21 cellular contexts compared by ENCODE assay signal in the genomic region with DNA sequence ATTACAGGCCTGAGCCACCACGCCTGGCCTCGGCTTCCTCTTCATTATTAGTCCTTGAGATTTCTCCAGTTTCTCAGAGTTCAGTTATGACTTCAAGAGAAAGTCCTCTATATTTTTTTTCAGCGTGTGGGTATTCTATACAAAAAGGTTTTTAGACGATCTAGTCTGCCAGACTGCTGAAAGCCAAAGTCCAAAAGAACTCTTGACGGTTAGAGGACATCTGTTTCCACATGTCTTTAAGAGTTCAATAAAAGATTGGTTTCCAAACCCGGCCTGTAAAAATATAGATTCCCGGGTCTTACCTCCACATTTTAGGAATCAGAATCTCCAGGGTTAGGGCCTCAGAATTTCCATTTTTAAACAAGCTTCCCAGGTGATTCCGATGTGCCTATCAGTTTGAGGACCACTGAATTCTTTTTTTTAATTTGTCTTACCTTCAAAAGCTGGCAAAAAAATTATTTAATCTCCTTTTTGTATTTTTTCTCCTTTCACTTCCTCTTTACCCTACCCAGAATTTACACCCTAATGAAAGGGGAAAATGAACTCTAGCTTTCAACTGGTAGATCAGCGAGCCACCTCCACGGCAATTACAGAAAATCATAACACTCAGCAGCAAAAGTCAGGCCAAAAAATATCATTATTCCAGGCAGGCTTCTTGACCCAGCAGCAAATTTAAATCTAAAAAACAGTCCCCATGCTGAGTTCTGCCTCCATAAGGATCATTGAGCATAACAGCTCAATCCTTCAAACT. TPM values are rescaled to one million over a fixed set of nuclear protein-coding genes. Genes with fewer than 3 reads are reported as not detected.
DNase-seq lines count a peak whose midpoint lies in the region; ATAC-seq and TF ChIP-seq lines count a peak whose summit lies in the region.
"Had no signal": no experiment of that assay in that cellular context is flagged by ENCODE, and none has a peak within 500 bp of the region (broad histone marks: within the 10 kb centered on the region; RNA-seq: fewer than 3 reads in every experiment).

No MANE protein-coding gene starts in this region.

- H3K9me3 ChIP-seq in GM23248 (ENCODE audit: low read depth): no peaks in the 10 kb centered on the region
- H3K9me3 ChIP-seq in right lobe of liver: no peaks in the 10 kb centered on the region
- no peaks in the 10 kb centered on the region for H3K9me3 ChIP-seq in upper lobe of left lung
- H3K9me3 ChIP-seq in BE2C: no peaks in the 10 kb centered on the region
- H3K9me3 ChIP-seq: Peyer's patch had no signal

- peak overlapping the region; percentile 61 for H3K4me2 ChIP-seq in GM23248 (ENCODE audit: unreplicated experiment)

- no peaks in the 10 kb centered on the region for H4K20me1 ChIP-seq in GM23248 (ENCODE audit: insufficient read depth)

- ATAC-seq in right lobe of liver: peak in 3 of 4 donors; percentile 33 to 70 (median 41)
- no peak for ATAC-seq in upper lobe of left lung (ENCODE audit: low FRiP score in 2 of 2)
- no peak for ATAC-seq in HG03135 (IDR thresholded peaks at IDR 0.05; ENCODE audit: unreplicated experiment)
- ATAC-seq: heart right ventricle; stimulated activated effector memory CD8-positive, alpha-beta T cell treated with anti-CD3 and anti-CD28 coated beads, Interleukin-12 subunit alpha, Interleukin-12 subunit beta, amount 100 ng/mL, for 72 hours; WTC11 had no signal

- H2AFZ ChIP-seq in GM23248: no peak overlapping the region

- H3K4me1 ChIP-seq in GM23248 (ENCODE audit: insufficient read depth): peaks cover 19% of the 10 kb centered on the region
- peaks cover 0 to 32% (median 9%) of the 10 kb centered on the region in 4 donors for H3K4me1 ChIP-seq in right lobe of liver
- H3K4me1 ChIP-seq in upper lobe of left lung: peaks cover 0 to 5% (median 0%) of the 10 kb centered on the region in 4 donors
- no peaks in the 10 kb centered on the region for H3K4me1 ChIP-seq in BE2C
- H3K4me1 ChIP-seq: Peyer's patch had no signal

- no peak for TF ChIP-seq CTCF in right lobe of liver (IDR thresholded peaks at IDR 0.05)
- no peak for TF ChIP-seq CTCF in upper lobe of left lung (IDR thresholded peaks at IDR 0.05)
- TF ChIP-seq CTCF in BE2C (IDR thresholded peaks at IDR 0.05; ENCODE audit: low read depth, low read length): no peak

- H3K27ac ChIP-seq in GM23248 (peak overlapping the region; percentile 36; the same call in 1 of the 2 replicates), right lobe of liver (peak overlapping the region in 1 of 3 donors; percentile 38), upper lobe of left lung (no peak overlapping the region)
- H3K27ac ChIP-seq: heart right ventricle, Peyer's patch had no signal

- no peak overlapping the region for H3K9ac ChIP-seq in GM23248

- H3K4me3 ChIP-seq in GM23248: no peak overlapping the region
- no peak overlapping the region for H3K4me3 ChIP-seq in right lobe of liver
- no peak overlapping the region for H3K4me3 ChIP-seq in upper lobe of left lung
- no peak overlapping the region for H3K4me3 ChIP-seq in BE2C (ENCODE audit: low read depth, low read length)
- H3K4me3 ChIP-seq: heart right ventricle, Peyer's patch, skin epidermis had no signal

- H3K36me3 ChIP-seq in GM23248 (ENCODE audit: low read depth) (no peaks in the 10 kb centered on the region), right lobe of liver (no peaks in the 10 kb centered on the region), upper lobe of left lung (no peaks in the 10 kb centered on the region), BE2C (no peaks in the 10 kb centered on the region)
- H3K36me3 ChIP-seq: heart right ventricle, Peyer's patch had no signal

- intact Hi-C loops in right lobe of liver (cut with DNase I): no loop called here

- H3K9me2 ChIP-seq in GM23248 (ENCODE audit: insufficient read depth): no peaks in the 10 kb centered on the region

- no peak for TF ChIP-seq EP300 in upper lobe of left lung (IDR thresholded peaks at IDR 0.05)

- H3F3A ChIP-seq in GM23248 (ENCODE audit: insufficient read depth): peaks cover 22% of the 10 kb centered on the region

- in situ Hi-C loops in GM23248 (cut with MboI): no loop called here

- DNase-seq in CD1c-positive myeloid dendritic cell (ENCODE audit: extremely low spot score): peak; percentile 29
- DNase-seq in GM23248: no peak
- peak; percentile 61 for DNase-seq in NOMO-1 treated with DMSO at 0.1 percent for 48 hours (lab: John Stamatoyannopoulos, UW; ENCODE audit: unreplicated experiment)
- DNase-seq in right lobe of liver: no peak
- DNase-seq in upper lobe of left lung: no peak
- DNase-seq in BE2C: no peak
- no peak for DNase-seq in COLO829 (ENCODE audit: low spot score)
- DNase-seq: activated effector memory CD4-positive, alpha-beta T cell treated with anti-CD3 and anti-CD28 coated beads, Interleukin-2, amount 50 U/mL, for 16 hours; CD8-positive, alpha-beta memory T cell; erythroblast; heart right ventricle; islet precursor cell; NCI-H2029; NCI-H526; occipital lobe; Peyer's patch; SW 1271 had no signal

- TF ChIP-seq POLR2A in right lobe of liver (IDR thresholded peaks at IDR 0.05): no peak
- TF ChIP-seq POLR2A in upper lobe of left lung (IDR thresholded peaks at IDR 0.05): no peak

- H3K79me2 ChIP-seq in GM23248 (ENCODE audit: insufficient read depth): peaks cover 86% of the 10 kb centered on the region

- WGBS in GM23248 (ENCODE audit: low coverage in 1 of 2, low lambda C conversion rate in 2 of 2, missing lambda C conversion rate in 2 of 2), 2 experiments: 98 to 99% methylated on average over 10 of the region's 10 CpGs
- 52% methylated on average over 10 of the region's 10 CpGs for WGBS in right lobe of liver (ENCODE audit: insufficient coverage, low coverage, low lambda C conversion rate, missing lambda C conversion rate)
- WGBS in upper lobe of left lung, 2 donors: 82 to 84% methylated on average over 10 of the region's 10 CpGs

- H3K27me3 ChIP-seq in GM23248 (replicated peaks; ENCODE audit: insufficient read depth) (no peaks in the 10 kb centered on the region), right lobe of liver (no peaks in the 10 kb centered on the region), upper lobe of left lung (no peaks in the 10 kb centered on the region), BE2C (no peaks in the 10 kb centered on the region)
- H3K27me3 ChIP-seq: heart right ventricle, Peyer's patch had no signal

RNA-seq across cellular contexts. Expression of gene NT5DC3, which starts 8.8 kb away (rescaled TPM):
- total RNA-seq in GM23248 (2014; rRNA removed; shearing (Covaris generic)): 4.3 and 5.2 TPM in 2 replicates
- 3.2 and 3.4 TPM in 2 replicates for polyA plus RNA-seq in GM23248 (2016; fragmentation: Nextera tagmentation; extraction: Ambion mirVana)
- total RNA-seq in right lobe of liver (10 to 100 TPM in 1 of 6 experiments, 1 to 10 TPM in 5; 3.3 to 10.2 (median 6.6) TPM), upper lobe of left lung (10 to 100 TPM in 1 of 6 donors, 1 to 10 TPM in 5; 3.8 to 29.3 (median 7.3) TPM)
- 2.1 TPM for polyA plus RNA-seq in BE2C (2012; ENCODE audit: insufficient read depth, insufficient read length, low read depth)

Comparison
In these comparisons a context has a peak if more than half of its experiments do, and no peak if none do; other contexts are left out.
1. DNase-seq: peak in CD1c-positive myeloid dendritic cell (single experiment) and NOMO-1 treated with DMSO at 0.1 percent for 48 hours (single experiment); none in GM23248 (single experiment), right lobe of liver (0 of 3), upper lobe of left lung (0 of 2), BE2C (single experiment) and COLO829 (single experiment).
2. ATAC-seq: peak in right lobe of liver (3 of 4); none in upper lobe of left lung (0 of 2) and HG03135 (single experiment).